In the genomic region with DNA sequence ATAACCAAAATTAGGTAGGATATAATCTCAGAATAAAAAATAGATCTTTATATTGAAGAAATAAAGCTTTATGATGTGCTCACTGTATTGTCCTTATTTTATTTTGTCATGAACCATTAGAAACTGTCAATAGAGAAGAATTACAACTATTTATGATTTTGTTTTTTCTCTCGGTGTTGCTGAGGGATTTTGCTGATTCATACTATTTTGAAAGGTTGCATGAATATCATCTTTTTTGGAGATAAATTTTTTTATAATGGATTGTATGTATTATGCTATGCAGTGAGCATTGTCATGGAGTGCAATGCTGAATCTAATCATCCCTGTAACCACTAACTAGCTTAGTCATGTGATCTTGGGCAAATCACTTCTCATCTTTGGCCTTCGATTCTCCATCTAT, we compare ENCODE assay signal across 28 cellular contexts.
"Had no signal": no experiment of that assay in that cellular context is flagged by ENCODE, and none has a peak within 500 bp of the region (broad histone marks: within the 10 kb centered on the region; RNA-seq: fewer than 3 reads in every experiment).

No MANE protein-coding gene starts in this region.

- DNase-seq: naive thymus-derived CD4-positive, alpha-beta T cell; natural killer cell; occipital lobe; pancreas; retina; spleen; stimulated activated CD4-positive, alpha-beta T cell treated with anti-CD3 and anti-CD28 coated beads, Interleukin-12 subunit alpha, Interleukin-12 subunit beta, amount 100 ng/mL, for 4 hours; stimulated activated CD4-positive, alpha-beta T cell treated with anti-CD3 and anti-CD28 coated beads, Interleukin-1b, Interleukin-23, amount 100 ng/mL, for 48 hours; stimulated activated CD4-positive, alpha-beta T cell treated with anti-CD3 and anti-CD28 coated beads, Interleukin-4, amount 100 ng/mL, for 1 hour; stimulated activated CD4-positive, alpha-beta T cell treated with anti-CD3 and anti-CD28 coated beads, Interleukin-4, amount 100 ng/mL, for 4 hours; stimulated activated CD8-positive, alpha-beta memory T cell treated with anti-CD3 and anti-CD28 coated beads, Interleukin-4, amount 100 ng/mL, for 48 hours; stimulated activated naive CD4-positive, alpha-beta T cell; stimulated activated naive CD8-positive, alpha-beta T cell treated with anti-CD3 and anti-CD28 coated beads, Interleukin-15, amount 100 ng/mL, for 72 hours; stimulated activated naive CD8-positive, alpha-beta T cell treated with anti-CD3 and anti-CD28 coated beads, Interleukin-15, Interleukin-2, amounts not matched to agents 100 U/mL and 50 U/mL, for 24 hours; substantia nigra; testis; tibial artery; transverse colon; upper lobe of right lung; uterus had no signal

- ATAC-seq: naive thymus-derived CD4-positive, alpha-beta T cell; natural killer cell; pancreas; sciatic nerve; stimulated activated memory B cell treated with anti-CD40 and anti-IgM and Interleukin-4, amounts not matched to agents 10 μg/mL and 1 μg/mL and 100 μg/mL, for 72 hours; stimulated activated naive CD8-positive, alpha-beta T cell treated with anti-CD3 and anti-CD28 coated beads, Interleukin-15, amount 100 ng/mL, for 72 hours; stimulated activated naive CD8-positive, alpha-beta T cell treated with anti-CD3 and anti-CD28 coated beads, Interleukin-15, Interleukin-2, amounts not matched to agents 100 U/mL and 50 U/mL, for 24 hours; upper lobe of right lung had no signal

- H2AFZ ChIP-seq: neural progenitor cell had no signal

- H3K9me3 ChIP-seq: pancreas, prostate gland, right atrium auricular region, suprapubic skin, testis, tibial artery, transverse colon, upper lobe of right lung, uterus had no signal

- FAIRE-seq: pancreas had no signal

- H3K36me3 ChIP-seq: neural progenitor cell, pancreas, prostate gland, right atrium auricular region, suprapubic skin, upper lobe of right lung, uterus had no signal

- H3K27me3 ChIP-seq: neural progenitor cell, pancreas, right atrium auricular region, spleen, suprapubic skin, testis, tibial artery, transverse colon, upper lobe of right lung, uterus had no signal

- H3K27ac ChIP-seq: neural progenitor cell, pancreas, prostate gland, right atrium auricular region, skin epidermis, spleen, suprapubic skin, testis, tibial artery, transverse colon, upper lobe of right lung, uterus had no signal

- H3K4me1 ChIP-seq: neural progenitor cell, prostate gland, right atrium auricular region, suprapubic skin, testis, tibial artery, transverse colon, upper lobe of right lung, uterus had no signal

- H3K9ac ChIP-seq: neural progenitor cell had no signal

- H3K4me2 ChIP-seq: neural progenitor cell, smooth muscle cell had no signal

- H3K4me3 ChIP-seq: neural progenitor cell, pancreas, prostate gland, right atrium auricular region, skin epidermis, smooth muscle cell, spleen, suprapubic skin, testis, tibial artery, transverse colon, upper lobe of right lung, uterus had no signal
